In the genomic region with DNA sequence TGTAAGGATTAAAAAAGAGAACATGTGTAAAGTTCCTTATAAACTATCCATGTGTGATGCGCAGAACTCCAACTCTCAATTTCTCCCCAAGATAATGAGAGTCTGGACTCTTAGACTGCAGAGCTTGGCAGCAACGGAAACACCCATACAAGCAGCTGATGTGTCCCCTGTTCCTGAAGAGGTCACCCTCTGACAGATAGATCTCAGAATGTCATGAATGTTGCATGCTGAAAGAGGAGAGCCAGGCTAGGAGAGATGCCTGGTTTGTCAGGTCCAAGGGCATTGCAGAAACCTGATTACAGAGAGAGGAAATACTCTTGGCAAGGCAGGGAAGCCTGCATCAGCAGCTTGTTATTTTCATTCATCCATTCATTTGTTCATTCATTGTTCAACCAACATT, we compare ENCODE assay signal across 1 cellular context.
TF ChIP-seq lines count a peak whose summit lies in the region.

No MANE protein-coding gene starts in this region.

TF ChIP-seq in endothelial cell of umbilical vein, 7 proteins besides CTCF, POLR2A, EP300 and RAD21:
- TF ChIP-seq EZH2 (IDR thresholded peaks at IDR 0.05; ENCODE audit: borderline replicate concordance, low read depth, low read length, severe bottlenecking) (no peak), POLR2AphosphoS5 (IDR thresholded peaks at IDR 0.05; ENCODE audit: insufficient read depth, low read depth, low read length) (no peak), MYC (IDR thresholded peaks at IDR 0.05; ENCODE audit: low read depth, low read length) (no peak), GATA2 (IDR thresholded peaks at IDR 0.05; ENCODE audit: insufficient read depth, insufficient read length, low read depth, low read length) (no peak), JUN (IDR thresholded peaks at IDR 0.05; ENCODE audit: borderline replicate concordance, insufficient read depth, insufficient read length, low read depth) (no peak), FOS (IDR thresholded peaks at IDR 0.05; ENCODE audit: borderline replicate concordance, insufficient read depth, low read length) (no peak)
- TF ChIP-seq, protein P1, sequence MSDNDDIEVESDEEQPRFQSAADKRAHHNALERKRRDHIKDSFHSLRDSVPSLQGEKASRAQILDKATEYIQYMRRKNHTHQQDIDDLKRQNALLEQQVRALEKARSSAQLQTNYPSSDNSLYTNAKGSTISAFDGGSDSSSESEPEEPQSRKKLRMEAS (IDR thresholded peaks at IDR 0.05; ENCODE audit: insufficient read depth, insufficient read length): no peak
